In the genomic region with DNA sequence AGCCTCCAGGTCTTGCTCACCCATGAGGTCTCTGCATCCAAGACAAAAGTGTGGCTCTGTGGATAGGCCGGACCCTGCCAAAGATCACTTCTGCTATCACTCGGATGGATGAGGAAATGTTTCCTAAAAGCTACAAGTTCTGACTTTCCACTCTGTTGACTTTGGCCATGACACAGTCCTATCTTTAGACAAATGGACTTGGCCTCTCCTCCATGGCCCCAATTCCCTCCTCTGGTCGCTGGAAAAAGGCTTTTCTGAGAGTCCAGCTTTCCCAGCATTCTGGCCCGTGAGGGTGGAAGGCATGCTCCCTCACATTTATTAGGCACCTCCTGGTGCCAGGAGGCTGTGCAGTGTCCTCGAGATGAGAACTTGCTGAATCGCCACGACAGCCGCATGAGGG, we compare ENCODE assay signal across 2 cellular contexts.
TF ChIP-seq lines count a peak whose summit lies in the region.

No MANE protein-coding gene starts in this region.

TF ChIP-seq in K562, 482 proteins besides CTCF, POLR2A, EP300 and RAD21 (continues in another document):
- TF ChIP-seq KLF1 (tag; IDR thresholded peaks at IDR 0.05) (no peak), TCF7 (IDR thresholded peaks at IDR 0.05; ENCODE audit: borderline replicate concordance) (no peak), TCFL5 (CRISPR knock-in tag; conservative IDR thresholded peaks at IDR 0.05) (no peak), TCF3 (CRISPR knock-in tag; IDR thresholded peaks at IDR 0.05) (no peak), ZNF644 (tag; IDR thresholded peaks at IDR 0.05; ENCODE audit: low read depth) (no peak), EP400 (IDR thresholded peaks at IDR 0.05) (no peak), FOXK1 (CRISPR knock-in tag; IDR thresholded peaks at IDR 0.05; ENCODE audit: borderline replicate concordance) (no peak), CHD7 (IDR thresholded peaks at IDR 0.05; ENCODE audit: low read depth, low read length) (no peak)
- TF ChIP-seq, protein P1, sequence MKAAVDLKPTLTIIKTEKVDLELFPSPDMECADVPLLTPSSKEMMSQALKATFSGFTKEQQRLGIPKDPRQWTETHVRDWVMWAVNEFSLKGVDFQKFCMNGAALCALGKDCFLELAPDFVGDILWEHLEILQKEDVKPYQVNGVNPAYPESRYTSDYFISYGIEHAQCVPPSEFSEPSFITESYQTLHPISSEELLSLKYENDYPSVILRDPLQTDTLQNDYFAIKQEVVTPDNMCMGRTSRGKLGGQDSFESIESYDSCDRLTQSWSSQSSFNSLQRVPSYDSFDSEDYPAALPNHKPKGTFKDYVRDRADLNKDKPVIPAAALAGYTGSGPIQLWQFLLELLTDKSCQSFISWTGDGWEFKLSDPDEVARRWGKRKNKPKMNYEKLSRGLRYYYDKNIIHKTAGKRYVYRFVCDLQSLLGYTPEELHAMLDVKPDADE (conservative IDR thresholded peaks at IDR 0.05; ENCODE audit: control insufficient read depth, low read depth, low read length), result no peak

TF ChIP-seq in liver, 16 proteins besides CTCF, POLR2A, EP300 and RAD21:
- TF ChIP-seq RXRA (IDR thresholded peaks at IDR 0.05) (peak; percentile 56 to 78), GABPA (IDR thresholded peaks at IDR 0.05 in 1 of 2, conservative IDR thresholded peaks at IDR 0.05 in 1 of 2) (no peak), MAX (IDR thresholded peaks at IDR 0.05) (no peak), FOXA1 (IDR thresholded peaks at IDR 0.05) (peak; percentile 95), JUND (IDR thresholded peaks at IDR 0.05) (peak; percentile 27 to 86), YY1 (IDR thresholded peaks at IDR 0.05) (peak; percentile 87), TAF1 (conservative IDR thresholded peaks at IDR 0.05) (no peak), EGR1 (IDR thresholded peaks at IDR 0.05; ENCODE audit: low read depth in 2 of 2) (peak in 1 of 2 donors; percentile 4), REST (IDR thresholded peaks at IDR 0.05) (peak; percentile 79), HNF4A (conservative IDR thresholded peaks at IDR 0.05) (peak; percentile 84 to 85), FOXA2 (IDR thresholded peaks at IDR 0.05) (peak; percentile 95), HNF4G (IDR thresholded peaks at IDR 0.05) (no peak), NR2F2 (IDR thresholded peaks at IDR 0.05) (peak; percentile 64), SP1 (IDR thresholded peaks at IDR 0.05) (peak; percentile 84)
- TF ChIP-seq, protein P2, sequence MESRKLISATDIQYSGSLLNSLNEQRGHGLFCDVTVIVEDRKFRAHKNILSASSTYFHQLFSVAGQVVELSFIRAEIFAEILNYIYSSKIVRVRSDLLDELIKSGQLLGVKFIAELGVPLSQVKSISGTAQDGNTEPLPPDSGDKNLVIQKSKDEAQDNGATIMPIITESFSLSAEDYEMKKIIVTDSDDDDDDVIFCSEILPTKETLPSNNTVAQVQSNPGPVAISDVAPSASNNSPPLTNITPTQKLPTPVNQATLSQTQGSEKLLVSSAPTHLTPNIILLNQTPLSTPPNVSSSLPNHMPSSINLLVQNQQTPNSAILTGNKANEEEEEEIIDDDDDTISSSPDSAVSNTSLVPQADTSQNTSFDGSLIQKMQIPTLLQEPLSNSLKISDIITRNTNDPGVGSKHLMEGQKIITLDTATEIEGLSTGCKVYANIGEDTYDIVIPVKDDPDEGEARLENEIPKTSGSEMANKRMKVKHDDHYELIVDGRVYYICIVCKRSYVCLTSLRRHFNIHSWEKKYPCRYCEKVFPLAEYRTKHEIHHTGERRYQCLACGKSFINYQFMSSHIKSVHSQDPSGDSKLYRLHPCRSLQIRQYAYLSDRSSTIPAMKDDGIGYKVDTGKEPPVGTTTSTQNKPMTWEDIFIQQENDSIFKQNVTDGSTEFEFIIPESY (IDR thresholded peaks at IDR 0.05), result no peak
- TF ChIP-seq, protein P3, sequence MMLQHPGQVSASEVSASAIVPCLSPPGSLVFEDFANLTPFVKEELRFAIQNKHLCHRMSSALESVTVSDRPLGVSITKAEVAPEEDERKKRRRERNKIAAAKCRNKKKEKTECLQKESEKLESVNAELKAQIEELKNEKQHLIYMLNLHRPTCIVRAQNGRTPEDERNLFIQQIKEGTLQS (IDR thresholded peaks at IDR 0.05), result peak; percentile 69
